ENCODE assay signal across 16 cellular contexts in genomic region chr6:16533210-16533609, GRCh38.
"Had no signal": no experiment of that assay in that cellular context is flagged by ENCODE, and none has a peak within 500 bp of the region (broad histone marks: within the 10 kb centered on the region; RNA-seq: fewer than 3 reads in every experiment).

No MANE protein-coding gene starts in this region.

- DNase-seq: activated B cell treated with CpG ODN at 0.5 μM for 24 hours; activated CD4-positive, alpha-beta T cell treated with anti-CD3 and anti-CD28 coated beads, Interleukin-2, amount 50 U/mL, for 4 hours; activated CD8-positive, alpha-beta memory T cell treated with anti-CD3 and anti-CD28 coated beads, Interleukin-2, amount 50 U/mL, for 4 hours; activated effector memory CD4-positive, alpha-beta T cell treated with Interleukin-2 at 50 U/mL for 16 hours; foreskin keratinocyte; head of caudate nucleus; left cardiac atrium; mammary epithelial cell; naive thymus-derived CD8-positive, alpha-beta T cell; occipital lobe; sigmoid colon; stimulated activated CD4-positive, alpha-beta T cell treated with anti-CD3 and anti-CD28 coated beads, Interleukin-12 subunit alpha, Interleukin-12 subunit beta, amount 100 ng/mL, for 4 hours; stimulated activated CD4-positive, alpha-beta T cell treated with anti-CD3 and anti-CD28 coated beads, Interleukin-2, amount 100 ng/mL, for 48 hours; stomach; T-cell had no signal

- H3K36me3 Mint-ChIP-seq: naive thymus-derived CD8-positive, alpha-beta T cell had no signal

- H3K4me3 Mint-ChIP-seq: activated B cell treated with CpG ODN at 0.5 μM for 24 hours; naive thymus-derived CD8-positive, alpha-beta T cell; T-cell had no signal

- H3K9me3 Mint-ChIP-seq: activated B cell treated with CpG ODN at 0.5 μM for 24 hours; naive thymus-derived CD8-positive, alpha-beta T cell; T-cell had no signal

- ATAC-seq: esophagus mucosa; foreskin keratinocyte; left cardiac atrium; naive thymus-derived CD8-positive, alpha-beta T cell; T-cell had no signal

- H3K27ac Mint-ChIP-seq: activated B cell treated with CpG ODN at 0.5 μM for 24 hours; naive thymus-derived CD8-positive, alpha-beta T cell; T-cell had no signal

- H3K27me3 Mint-ChIP-seq: activated B cell treated with CpG ODN at 0.5 μM for 24 hours; naive thymus-derived CD8-positive, alpha-beta T cell; T-cell had no signal
